Comparison of ENCODE assay signal across 15 cellular contexts in the genomic region with DNA sequence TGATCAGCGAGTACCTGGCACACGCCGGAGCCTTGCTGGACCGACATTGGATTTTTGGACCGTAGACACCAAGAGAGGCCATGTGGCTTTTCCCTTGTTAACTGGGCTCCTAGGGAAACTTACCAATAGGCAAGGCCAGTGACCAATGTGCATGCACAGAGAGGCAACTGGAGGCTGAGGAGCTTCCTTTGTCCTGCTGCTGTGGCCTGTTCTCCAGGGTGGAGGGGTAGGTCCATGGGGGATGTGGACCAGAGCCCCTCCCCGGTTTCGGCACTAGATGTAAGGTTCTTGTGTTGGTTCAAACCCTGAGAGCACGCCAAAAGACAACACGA. TPM values are rescaled to one million over a fixed set of nuclear protein-coding genes. Genes with fewer than 3 reads are reported as not detected.
DNase-seq lines count a peak whose midpoint lies in the region; ATAC-seq and TF ChIP-seq lines count a peak whose summit lies in the region.
"Had no signal": no experiment of that assay in that cellular context is flagged by ENCODE, and none has a peak within 500 bp of the region (broad histone marks: within the 10 kb centered on the region; RNA-seq: fewer than 3 reads in every experiment).

No MANE protein-coding gene starts in this region.

- ATAC-seq in IMR-90 (ENCODE audit: low read depth), result no peak
- no peak for ATAC-seq in activated T-helper 17 cell treated with anti-CD3 and anti-CD28 coated beads, Interleukin-2, amount 50 U/mL, for 72 hours (replicated peaks)
- peak; percentile 27 to 32 for ATAC-seq in right cardiac atrium
- ATAC-seq in HG03521 (IDR thresholded peaks at IDR 0.05; ENCODE audit: unreplicated experiment), result no peak
- ATAC-seq in GM18511 (IDR thresholded peaks at IDR 0.05; ENCODE audit: unreplicated experiment), result no peak

- peaks cover 37% of the 10 kb centered on the region for H3K36me3 Mint-ChIP-seq in activated T-helper 17 cell treated with anti-CD3 and anti-CD28 coated beads, Interleukin-2, amount 50 U/mL, for 72 hours (ENCODE audit: low read depth)
- H3K36me3 Mint-ChIP-seq in activated CD4-positive, alpha-beta memory T cell treated with anti-CD3 and anti-CD28 coated beads for 36 hours, result peaks cover 17% of the 10 kb centered on the region

- H3K36me3 ChIP-seq in IMR-90 (ENCODE audit: control insufficient read depth, insufficient read depth, low read length), result peaks cover 20% of the 10 kb centered on the region
- H3K36me3 ChIP-seq in smooth muscle cell (ENCODE audit: low read depth), result peaks cover under 1% of the 10 kb centered on the region

- DNase-seq in IMR-90, result no peak
- no peak for DNase-seq in right cardiac atrium
- no peak for DNase-seq in smooth muscle cell (lab: John Stamatoyannopoulos, UW; ENCODE audit: unreplicated experiment)
- no peak for DNase-seq in activated CD4-positive, alpha-beta memory T cell treated with anti-CD3 and anti-CD28 coated beads for 36 hours
- DNase-seq: activated B cell treated with CpG ODN at 0.5 μM for 24 hours; activated CD8-positive, alpha-beta memory T cell treated with anti-CD3 and anti-CD28 coated beads for 24 hours; activated effector memory CD4-positive, alpha-beta T cell treated with Interleukin-2 at 50 U/mL for 16 hours; amygdala; NCI-H1436; nucleus accumbens; SJCRH30; stimulated activated CD4-positive, alpha-beta T cell treated with anti-CD3 and anti-CD28 coated beads, Interleukin-2, amount 100 ng/mL, for 24 hours had no signal

- dilution Hi-C loops in IMR-90 (cut with HindIII; ENCODE audit: low sequenced_read_pairs, unreplicated experiment), result no loop called here

- no peaks in the 10 kb centered on the region for H3K27me3 Mint-ChIP-seq in activated T-helper 17 cell treated with anti-CD3 and anti-CD28 coated beads, Interleukin-2, amount 50 U/mL, for 72 hours
- H3K27me3 Mint-ChIP-seq in activated CD4-positive, alpha-beta memory T cell treated with anti-CD3 and anti-CD28 coated beads for 36 hours, result no peaks in the 10 kb centered on the region
- H3K27me3 Mint-ChIP-seq: activated B cell treated with CpG ODN at 0.5 μM for 24 hours had no signal

- H3K27ac Mint-ChIP-seq in activated T-helper 17 cell treated with anti-CD3 and anti-CD28 coated beads, Interleukin-2, amount 50 U/mL, for 72 hours, result peak overlapping the region; percentile 74
- no peak overlapping the region for H3K27ac Mint-ChIP-seq in activated CD4-positive, alpha-beta memory T cell treated with anti-CD3 and anti-CD28 coated beads for 36 hours
- H3K27ac Mint-ChIP-seq: activated B cell treated with CpG ODN at 0.5 μM for 24 hours had no signal

- H3K4me2 ChIP-seq in IMR-90 (ENCODE audit: low read depth, low read length) (no peak overlapping the region), smooth muscle cell (peak overlapping the region; percentile 43)

- H4K20me1 ChIP-seq in IMR-90 (ENCODE audit: insufficient read depth, low read length) (no peaks in the 10 kb centered on the region; the same call in 1 of the 2 replicates), smooth muscle cell (ENCODE audit: low read depth) (no peaks in the 10 kb centered on the region)

- peaks cover 7% of the 10 kb centered on the region for H3K79me2 ChIP-seq in smooth muscle cell (ENCODE audit: low read depth)

- H3K27me3 ChIP-seq in IMR-90 (ENCODE audit: control insufficient read depth, insufficient read depth, low read length), result no peaks in the 10 kb centered on the region
- no peaks in the 10 kb centered on the region for H3K27me3 ChIP-seq in right cardiac atrium (ENCODE audit: control insufficient read depth, insufficient read depth)
- no peaks in the 10 kb centered on the region for H3K27me3 ChIP-seq in smooth muscle cell (ENCODE audit: low read depth)
- H3K27me3 ChIP-seq: SJCRH30 had no signal

- CTCF ChIA-PET in IMR-90 (lab: Yijun Ruan, JAX), result no interaction called here
- CTCF ChIA-PET in activated CD4-positive, alpha-beta memory T cell treated with anti-CD3 and anti-CD28 coated beads for 36 hours (lab: Charles Lee), result no interaction called here

- H2BK15ac ChIP-seq in IMR-90 (ENCODE audit: low read depth, low read length), result no peak overlapping the region

- H3K4me1 Mint-ChIP-seq in activated T-helper 17 cell treated with anti-CD3 and anti-CD28 coated beads, Interleukin-2, amount 50 U/mL, for 72 hours, result peaks cover 22% of the 10 kb centered on the region
- H3K4me1 Mint-ChIP-seq in activated CD4-positive, alpha-beta memory T cell treated with anti-CD3 and anti-CD28 coated beads for 36 hours (ENCODE audit: low read depth), result peaks cover 30% of the 10 kb centered on the region

- H3K14ac ChIP-seq in IMR-90 (replicated peaks; ENCODE audit: low read depth, low read length), result no peak overlapping the region

- no peak overlapping the region for H3K4ac ChIP-seq in IMR-90 (ENCODE audit: low read depth, low read length)

- H3F3A ChIP-seq in smooth muscle cell (ENCODE audit: low read depth), result no peaks in the 10 kb centered on the region

- POLR2A ChIA-PET in IMR-90 (lab: Charles Lee; ENCODE audit: unreplicated experiment), result no interaction called here
- POLR2A ChIA-PET in activated CD4-positive, alpha-beta memory T cell treated with anti-CD3 and anti-CD28 coated beads for 36 hours (lab: Charles Lee), result no interaction called here

- H3K9me3 ChIP-seq in IMR-90 (ENCODE audit: control insufficient read depth, insufficient read depth, low read length), result no peaks in the 10 kb centered on the region
- peaks cover 1% of the 10 kb centered on the region for H3K9me3 ChIP-seq in right cardiac atrium (ENCODE audit: control insufficient read depth, low read length)
- no peaks in the 10 kb centered on the region for H3K9me3 ChIP-seq in smooth muscle cell (replicated peaks; ENCODE audit: low read depth)
- H3K9me3 ChIP-seq: SJCRH30 had no signal

- peak overlapping the region; percentile 7 for H2BK5ac ChIP-seq in IMR-90 (ENCODE audit: low read depth, low read length, poor library complexity, severe bottlenecking)

- H4K8ac ChIP-seq in IMR-90 (ENCODE audit: low read depth in 2 of 2, low read length in 2 of 2), result no peak overlapping the region

- no peak for TF ChIP-seq CTCF in IMR-90 (conservative IDR thresholded peaks at IDR 0.05; ENCODE audit: low read depth, low read length)
- no peak for TF ChIP-seq CTCF in smooth muscle cell (IDR thresholded peaks at IDR 0.05; ENCODE audit: borderline replicate concordance, insufficient read depth, poor library complexity, severe bottlenecking)

- H3K56ac ChIP-seq in IMR-90 (ENCODE audit: extremely low read depth, insufficient read depth, low read length), result no peak overlapping the region

- peaks cover 12% of the 10 kb centered on the region for H3K9me1 ChIP-seq in IMR-90 (ENCODE audit: insufficient read depth, low read length)

- no peak overlapping the region for H2AK9ac ChIP-seq in IMR-90 (replicated peaks; ENCODE audit: low read depth, low read length, poor library complexity)

- WGBS in IMR-90 (ENCODE audit: extremely low coverage in 2 of 2, insufficient read length in 1 of 2), 2 experiments, result 96% methylated on average over 4 of the region's 9 CpGs; no CpG with 5 or more reads in 1 of the 2 experiments
- WGBS in right cardiac atrium, result 86% methylated on average over 9 of the region's 9 CpGs
- WGBS in smooth muscle cell (ENCODE audit: low lambda C conversion rate), result 95% methylated on average over 9 of the region's 9 CpGs

- no TSS peak for BruUV-seq in IMR-90 (replicated peaks; lab: Mats Ljungman, UMichigan)

- no peak overlapping the region for H3K4me3 Mint-ChIP-seq in activated T-helper 17 cell treated with anti-CD3 and anti-CD28 coated beads, Interleukin-2, amount 50 U/mL, for 72 hours
- no peak overlapping the region for H3K4me3 Mint-ChIP-seq in activated CD4-positive, alpha-beta memory T cell treated with anti-CD3 and anti-CD28 coated beads for 36 hours
- H3K4me3 Mint-ChIP-seq: activated B cell treated with CpG ODN at 0.5 μM for 24 hours had no signal

- H2BK120ac ChIP-seq in IMR-90 (ENCODE audit: low read depth, low read length), result no peak overlapping the region

- no peak overlapping the region for H3K27ac ChIP-seq in IMR-90 (ENCODE audit: insufficient read depth, low read length)
- peak overlapping the region; percentile 50 for H3K27ac ChIP-seq in right cardiac atrium (ENCODE audit: low read length)
- H3K27ac ChIP-seq in smooth muscle cell (ENCODE audit: low read depth), result peak overlapping the region; percentile 75
- H3K27ac ChIP-seq: SJCRH30 had no signal

- H3K9ac ChIP-seq in IMR-90 (ENCODE audit: low read depth, low read length), result no peak overlapping the region
- no peak overlapping the region for H3K9ac ChIP-seq in smooth muscle cell (ENCODE audit: low read depth)

- no peak overlapping the region for H3K18ac ChIP-seq in IMR-90 (ENCODE audit: low read depth, low read length)

- H3K23ac ChIP-seq in IMR-90 (ENCODE audit: low read depth, low read length), result no peak overlapping the region

- intact Hi-C loops in IMR-90 (cut with micrococcal nuclease) (loop anchor here (1.0 to 2.0 kb wide), 2 partner anchors 231 to 314 kb away; no protein-coding TSS in a partner anchor), right cardiac atrium (cut with DNase I) (no loop called here)
- intact Hi-C loops in activated CD4-positive, alpha-beta memory T cell treated with anti-CD3 and anti-CD28 coated beads for 36 hours (cut with micrococcal nuclease), result loop anchor here (1.0 to 2.0 kb wide), 2 partner anchors 30 to 314 kb away; no protein-coding TSS in a partner anchor

- in situ Hi-C loops in IMR-90 (cut with MboI; ENCODE audit: low sequenced_read_pairs), result no loop called here

- H2BK20ac ChIP-seq in IMR-90 (ENCODE audit: low read depth, low read length), result no peak overlapping the region

- H3K79me1 ChIP-seq in IMR-90 (ENCODE audit: low read depth in 1 of 2, low read length in 2 of 2), result peaks cover 23 to 65% of the 10 kb centered on the region in 2 experiments

- no peak overlapping the region; the same call in 1 of the 2 replicates for H2AK5ac ChIP-seq in IMR-90 (ENCODE audit: low read depth, low read length)

- H2AFZ ChIP-seq in IMR-90 (replicated peaks; ENCODE audit: low read length, poor library complexity) (no peak overlapping the region), smooth muscle cell (ENCODE audit: low read depth) (no peak overlapping the region)

- peaks cover 4% of the 10 kb centered on the region; the same call in 1 of the 2 replicates for H3K4me1 ChIP-seq in IMR-90 (ENCODE audit: control insufficient read depth, insufficient read depth, low read length)
- H3K4me1 ChIP-seq in right cardiac atrium (ENCODE audit: control insufficient read depth, insufficient read depth, low read length), result peaks cover 6% of the 10 kb centered on the region
- H3K4me1 ChIP-seq in smooth muscle cell (ENCODE audit: low read depth), result no peaks in the 10 kb centered on the region
- H3K4me1 ChIP-seq: SJCRH30 had no signal

- H4K91ac ChIP-seq in IMR-90 (ENCODE audit: insufficient read depth, low read depth, low read length), result no peak overlapping the region

- TF ChIP-seq POLR2A in IMR-90 (IDR thresholded peaks at IDR 0.05; ENCODE audit: low read depth, low read length), result no peak

- no peak overlapping the region for H3K4me3 ChIP-seq in IMR-90 (ENCODE audit: insufficient read depth, low read depth, low read length)
- H3K4me3 ChIP-seq in right cardiac atrium (ENCODE audit: low read length), result no peak overlapping the region
- H3K4me3 ChIP-seq in smooth muscle cell, result no peak overlapping the region
- H3K4me3 ChIP-seq: SJCRH30 had no signal

- TF ChIP-seq RAD21 in IMR-90 (IDR thresholded peaks at IDR 0.05; ENCODE audit: low read length), result no peak

- no peaks in the 10 kb centered on the region for H3K9me3 Mint-ChIP-seq in activated T-helper 17 cell treated with anti-CD3 and anti-CD28 coated beads, Interleukin-2, amount 50 U/mL, for 72 hours
- no peaks in the 10 kb centered on the region for H3K9me3 Mint-ChIP-seq in activated CD4-positive, alpha-beta memory T cell treated with anti-CD3 and anti-CD28 coated beads for 36 hours
- H3K9me3 Mint-ChIP-seq: activated B cell treated with CpG ODN at 0.5 μM for 24 hours had no signal

- no peak overlapping the region for H4K5ac ChIP-seq in IMR-90 (ENCODE audit: low read depth, low read length)

RNA-seq across cellular contexts. Expression of gene ANXA2R, which starts 34.8 kb away (rescaled TPM):
- 1.3 and 1.4 TPM in 2 replicates for total RNA-seq in IMR-90 (2012; rRNA removed)
- 2.5 and 3.6 TPM in 2 replicates for polyA plus RNA-seq in IMR-90 (2012; rRNA removed)
- 3.5 and 4.5 TPM in 2 replicates for polyA plus RNA-seq in IMR-90 (2012; cell fraction: cytosol; rRNA removed)
- 3.9 and 4.1 TPM in 2 replicates for polyA plus RNA-seq in IMR-90 (2012; cell fraction: nucleus; rRNA removed; ENCODE audit: low replicate concordance)
- 1 to 10 TPM; 2.4 to 6.2 TPM for total RNA-seq in activated T-helper 17 cell treated with anti-CD3 and anti-CD28 coated beads, Interleukin-2, amount 50 U/mL, for 72 hours
- total RNA-seq in right cardiac atrium, result 1 to 10 TPM in 3 of 4 donors, under 1 TPM in 1; 0.95 to 1.9 (median 1.4) TPM
- 1.4 TPM for polyA plus RNA-seq in right cardiac atrium
- 0.40 and 1.5 TPM in 2 replicates for total RNA-seq in smooth muscle cell
- polyA plus RNA-seq in smooth muscle cell, result 0.83 TPM in 1 of 2 replicates, not detected in the other
- total RNA-seq in activated CD4-positive, alpha-beta memory T cell treated with anti-CD3 and anti-CD28 coated beads for 36 hours, result 1 to 10 TPM; 2.8 to 3.8 TPM

RNA-seq across cellular contexts. Expression of gene ZNF131, which starts 45.8 kb away (rescaled TPM):
- 36.2 and 47.8 TPM in 2 replicates for total RNA-seq in IMR-90 (2012; rRNA removed)
- 19.3 and 23.5 TPM in 2 replicates for polyA plus RNA-seq in IMR-90 (2012; rRNA removed)
- polyA plus RNA-seq in IMR-90 (2012; cell fraction: cytosol; rRNA removed), result 7.0 and 7.7 TPM in 2 replicates
- 9.7 and 45.5 TPM in 2 replicates for polyA plus RNA-seq in IMR-90 (2012; cell fraction: nucleus; rRNA removed; ENCODE audit: low replicate concordance)
- 10 to 100 TPM; 34.3 to 43.6 TPM for total RNA-seq in activated T-helper 17 cell treated with anti-CD3 and anti-CD28 coated beads, Interleukin-2, amount 50 U/mL, for 72 hours
- 10 to 100 TPM; 15.6 to 23.2 (median 19.2) TPM for total RNA-seq in right cardiac atrium
- polyA plus RNA-seq in right cardiac atrium, result 13.5 TPM
- total RNA-seq in smooth muscle cell, result 27.7 and 36.1 TPM in 2 replicates
- 23.9 and 24.2 TPM in 2 replicates for polyA plus RNA-seq in smooth muscle cell
- total RNA-seq in activated CD4-positive, alpha-beta memory T cell treated with anti-CD3 and anti-CD28 coated beads for 36 hours, result 10 to 100 TPM; 27.3 to 27.8 TPM

Comparison
In these comparisons a context has a peak if more than half of its experiments do, and no peak if none do; other contexts are left out.
1. ATAC-seq: peak in right cardiac atrium (2 of 2); none in IMR-90 (single experiment), activated T-helper 17 cell treated with anti-CD3 and anti-CD28 coated beads, Interleukin-2, amount 50 U/mL, for 72 hours (single experiment), HG03521 (single experiment) and GM18511 (single experiment).
2. intact Hi-C loops: an anchor here in IMR-90 (1.0 to 2.0 kb wide) and activated CD4-positive, alpha-beta memory T cell treated with anti-CD3 and anti-CD28 coated beads for 36 hours (1.0 to 2.0 kb wide); none called in right cardiac atrium.